Comparison of ENCODE assay signal across 11 cellular contexts in the genomic region with DNA sequence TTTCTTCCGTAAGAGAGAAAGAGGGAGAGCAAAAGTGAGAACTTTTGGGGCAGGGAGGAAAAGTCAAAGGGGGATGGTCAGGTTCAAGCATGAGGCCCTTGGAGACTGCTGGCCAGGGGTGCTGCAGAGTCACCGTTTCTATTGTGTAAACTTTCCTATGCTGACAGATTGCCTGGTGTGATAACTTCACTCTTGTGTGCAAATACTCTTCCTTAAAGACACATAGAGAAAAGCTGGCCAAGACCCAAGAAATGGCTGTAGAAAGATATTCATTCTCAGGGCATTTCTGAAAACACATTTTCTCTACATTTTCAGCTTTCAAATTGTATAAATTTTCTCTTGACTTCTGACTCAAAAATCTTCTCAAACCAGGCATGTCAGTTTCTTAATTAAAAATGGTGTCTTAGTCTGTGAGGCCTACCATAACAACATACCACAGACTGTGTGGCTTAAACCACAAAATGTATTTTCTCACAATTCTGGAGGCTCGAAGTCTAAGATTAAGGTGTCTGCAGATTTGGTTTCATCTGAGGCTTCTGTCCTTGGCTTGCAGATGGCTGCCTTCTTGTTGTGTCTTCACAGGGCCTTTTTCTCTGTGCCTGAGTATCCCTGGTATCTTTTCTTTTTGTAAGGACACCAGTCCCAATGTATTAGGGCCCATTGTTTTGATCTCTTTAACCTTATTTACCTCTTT.
A peak's percentile ranks its signal among the peaks of the same experiment; 100 is the strongest.
DNase-seq lines count a peak whose midpoint lies in the region; ATAC-seq lines count a peak whose summit lies in the region.
"Had no signal": no experiment of that assay in that cellular context is flagged by ENCODE, and none has a peak within 500 bp of the region (broad histone marks: within the 10 kb centered on the region; RNA-seq: fewer than 3 reads in every experiment).

No MANE protein-coding gene starts in this region.

- 81 to 92% methylated on average over 2 to 3 of the region's 3 CpGs for WGBS in mesodermal cell (ENCODE audit: insufficient coverage in 2 of 2), 2 experiments

- H3K36me3 Mint-ChIP-seq in CD4-positive, CD25-positive, alpha-beta regulatory T cell = peaks cover 3% of the 10 kb centered on the region

- peak in 2 of 3 donors; percentile 14 to 35 for DNase-seq in CD4-positive, CD25-positive, alpha-beta regulatory T cell
- DNase-seq in M059J (ENCODE audit: low read depth) (peak; percentile 79), astrocyte of the hippocampus (ENCODE audit: low read depth, low spot score) (peak; percentile 58), cardiac septum (ENCODE audit: low spot score) (no peak), cerebellar cortex (ENCODE audit: low spot score) (no peak), iPS-NIHi7 (ENCODE audit: extremely low spot score) (no peak)
- DNase-seq: DMS79 treated with DMSO at 0.1 percent for 48 hours; occipital lobe; stimulated activated naive CD4-positive, alpha-beta T cell treated with Interleukin-2 at 50 U/mL for 16 hours had no signal

- intact Hi-C loops in cardiac septum (cut with DNase I) = no loop called here

- peak in 1 of 2 donors; percentile 28 for ATAC-seq in CD4-positive, CD25-positive, alpha-beta regulatory T cell (ENCODE audit: low read depth in 2 of 2)
- ATAC-seq in HG03025 (IDR thresholded peaks at IDR 0.05; ENCODE audit: low FRiP score, unreplicated experiment) = no peak

- H3K27ac ChIP-seq in CD4-positive, CD25-positive, alpha-beta regulatory T cell (ENCODE audit: insufficient read depth, low read length, poor library complexity, severe bottlenecking) = peak overlapping the region; percentile 57
- H3K27ac ChIP-seq in mesodermal cell (ENCODE audit: low read depth, low read length, severe bottlenecking) = peak overlapping the region; percentile 39

- H3K4me1 ChIP-seq in CD4-positive, CD25-positive, alpha-beta regulatory T cell (ENCODE audit: control insufficient read depth, insufficient read depth, low read length, poor library complexity, severe bottlenecking) = peaks cover 23% of the 10 kb centered on the region
- H3K4me1 ChIP-seq in mesodermal cell (ENCODE audit: control insufficient read depth, insufficient read depth, low read length, poor library complexity, severe bottlenecking) = peaks cover 8% of the 10 kb centered on the region

- H3K9me3 ChIP-seq in CD4-positive, CD25-positive, alpha-beta regulatory T cell (ENCODE audit: control insufficient read depth in 2 of 2, low read length in 2 of 2) = no peaks in the 10 kb centered on the region
- peaks cover 2% of the 10 kb centered on the region for H3K9me3 ChIP-seq in mesodermal cell (ENCODE audit: control insufficient read depth, low read length)

- peaks cover 0 to 5% (median 2%) of the 10 kb centered on the region in 7 donors for H3K9me3 Mint-ChIP-seq in CD4-positive, CD25-positive, alpha-beta regulatory T cell

- no peaks in the 10 kb centered on the region for H3K27me3 Mint-ChIP-seq in CD4-positive, CD25-positive, alpha-beta regulatory T cell

- H3K4me3 ChIP-seq in CD4-positive, CD25-positive, alpha-beta regulatory T cell (ENCODE audit: low read depth, low read length) = peak overlapping the region; percentile 43
- H3K4me3 ChIP-seq in mesodermal cell (ENCODE audit: extremely low read depth, insufficient read depth, low read length, poor library complexity, severe bottlenecking) = no peak overlapping the region

- H3K27me3 ChIP-seq in CD4-positive, CD25-positive, alpha-beta regulatory T cell (ENCODE audit: control insufficient read depth, insufficient read depth, low read length) = no peaks in the 10 kb centered on the region

- H3K4me3 Mint-ChIP-seq in CD4-positive, CD25-positive, alpha-beta regulatory T cell = peak overlapping the region in 2 of 4 donors; percentile 15 to 41

- H3K4me1 Mint-ChIP-seq in CD4-positive, CD25-positive, alpha-beta regulatory T cell = peaks cover 12 to 31% (median 24%) of the 10 kb centered on the region in 4 donors

- no peaks in the 10 kb centered on the region for H3K36me3 ChIP-seq in CD4-positive, CD25-positive, alpha-beta regulatory T cell (ENCODE audit: control insufficient read depth, insufficient read depth, low read length)
- H3K36me3 ChIP-seq in mesodermal cell (ENCODE audit: control insufficient read depth, insufficient read depth, low read length) = no peaks in the 10 kb centered on the region

- peak overlapping the region; percentile 55 to 96 (median 73) for H3K27ac Mint-ChIP-seq in CD4-positive, CD25-positive, alpha-beta regulatory T cell

Comparison
In these comparisons a context has a peak if more than half of its experiments do, and no peak if none do; other contexts are left out.
1. DNase-seq: peak in CD4-positive, CD25-positive, alpha-beta regulatory T cell (2 of 3), M059J (single experiment) and astrocyte of the hippocampus (single experiment); none in cardiac septum (single experiment), cerebellar cortex (single experiment) and iPS-NIHi7 (single experiment).